31 cellular contexts compared by ENCODE assay signal in the genomic region with DNA sequence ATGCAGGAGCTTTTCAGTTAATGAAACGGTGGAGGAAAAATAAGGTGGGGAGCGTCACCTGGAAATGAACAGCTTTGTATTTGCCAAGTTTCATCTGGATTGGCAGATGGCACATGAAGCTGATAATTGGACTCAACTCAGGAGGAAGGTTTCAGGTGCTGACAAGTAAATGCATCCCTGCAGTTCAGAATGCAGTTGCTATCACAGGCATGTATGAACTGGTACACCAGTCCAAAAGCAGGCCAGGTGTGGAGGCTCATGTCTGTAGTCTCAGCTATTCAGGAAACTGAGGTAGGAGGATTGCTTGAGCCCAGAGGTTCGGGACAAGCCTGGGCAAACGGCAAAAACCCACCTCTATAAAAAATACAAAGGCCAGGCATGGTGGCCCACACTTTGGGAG. TPM values are rescaled to one million over a fixed set of nuclear protein-coding genes. Genes with fewer than 3 reads are reported as not detected.
DNase-seq lines count a peak whose midpoint lies in the region; ATAC-seq, FAIRE-seq and TF ChIP-seq lines count a peak whose summit lies in the region.
"Had no signal": no experiment of that assay in that cellular context is flagged by ENCODE, and none has a peak within 500 bp of the region (broad histone marks: within the 10 kb centered on the region; RNA-seq: fewer than 3 reads in every experiment).

No MANE protein-coding gene starts in this region.

- TF ChIP-seq CTCF in bronchial epithelial cell (IDR thresholded peaks at IDR 0.05; ENCODE audit: insufficient read depth, low read length, severe bottlenecking): no peak

- no peak overlapping the region for H3K4me3 ChIP-seq in bronchial epithelial cell (ENCODE audit: low read depth, low read length)
- H3K4me3 ChIP-seq: ascending aorta, gastroesophageal sphincter, lung, thyroid gland, uterus had no signal

- H3K4me3 Mint-ChIP-seq in naive B cell: no peak overlapping the region
- H3K4me3 Mint-ChIP-seq in T-helper 17 cell: no peak overlapping the region
- H3K4me3 Mint-ChIP-seq in activated CD4-positive, alpha-beta T cell treated with anti-CD3 and anti-CD28 coated beads, Interleukin-2, amount 10 ng/mL, durations not matched to agents 24 days and 14 days: no peak overlapping the region
- H3K4me3 Mint-ChIP-seq: activated CD4-positive, alpha-beta T cell treated with anti-CD3 and anti-CD28 coated beads for 36 hours; CD8-positive, alpha-beta T cell; dendritic cell treated with granulocyte-macrophage colony-stimulating factor and Interleukin-4, amounts not matched to agents 40 ng/mL and 50 ng/mL, for 4 days; endodermal cell; nephron progenitor cell; stimulated activated naive CD8-positive, alpha-beta T cell treated with anti-CD3 and anti-CD28 coated beads, Interleukin-15, Interleukin-2, amounts not matched to agents 100 ng/mL and 50 ng/mL, for 24 hours had no signal

- H3K27ac Mint-ChIP-seq in naive B cell (peak overlapping the region in 5 of 6 donors; percentile 8 to 93 (median 83)), T-helper 17 cell (no peak overlapping the region)
- no peak overlapping the region for H3K27ac Mint-ChIP-seq in activated CD4-positive, alpha-beta T cell treated with anti-CD3 and anti-CD28 coated beads, Interleukin-2, amount 10 ng/mL, durations not matched to agents 24 days and 14 days
- H3K27ac Mint-ChIP-seq: activated CD4-positive, alpha-beta T cell treated with anti-CD3 and anti-CD28 coated beads for 36 hours; CD8-positive, alpha-beta T cell; endodermal cell; nephron progenitor cell; stimulated activated naive CD8-positive, alpha-beta T cell treated with anti-CD3 and anti-CD28 coated beads, Interleukin-15, Interleukin-2, amounts not matched to agents 100 ng/mL and 50 ng/mL, for 24 hours had no signal

- H3K36me3 ChIP-seq in bronchial epithelial cell (ENCODE audit: control insufficient read depth, insufficient read depth, low read length): no peaks in the 10 kb centered on the region
- H3K36me3 ChIP-seq: thyroid gland, uterus had no signal

- peak; percentile 66 for DNase-seq in NCI-H1105 (lab: John Stamatoyannopoulos, UW)
- DNase-seq in NCI-H2171 treated with DMSO at 0.1 percent for 48 hours (lab: John Stamatoyannopoulos, UW): peak; percentile 99
- peak; percentile 52 for DNase-seq in bronchial epithelial cell (ENCODE audit: low read depth)
- DNase-seq in naive B cell: no peak
- DNase-seq in T-helper 17 cell: no peak
- no peak for DNase-seq in activated CD4-positive, alpha-beta T cell treated with anti-CD3 and anti-CD28 coated beads, Interleukin-2, amount 10 ng/mL, durations not matched to agents 24 days and 14 days
- DNase-seq in HUDEP-2 (lab: John Stamatoyannopoulos, UW; ENCODE audit: unreplicated experiment in 76 of 76): no peak
- DNase-seq: activated CD4-positive, alpha-beta T cell treated with anti-CD3 and anti-CD28 coated beads for 36 hours; activated CD8-positive, alpha-beta memory T cell treated with anti-CD3 and anti-CD28 coated beads for 24 hours; activated T-cell treated with anti-CD3 and anti-CD28 coated beads for 4 hours; BE2C; CD8-positive, alpha-beta T cell; central memory CD4-positive, alpha-beta T cell; endodermal cell; hypothalamus; left cardiac atrium; NCI-H1048; NCI-H187 treated with DMSO at 0.1 percent for 48 hours; NCI-H524 treated with DMSO at 0.1 percent for 48 hours; nephron progenitor cell; SHP77; thyroid gland; uterus had no signal

- ATAC-seq in naive B cell (ENCODE audit: low read depth in 2 of 2) (no peak), T-helper 17 cell (no peak)
- ATAC-seq: activated CD4-positive, alpha-beta T cell treated with anti-CD3 and anti-CD28 coated beads for 36 hours; CD8-positive, alpha-beta T cell; gastroesophageal sphincter; left cardiac atrium; Panc1 had no signal

- no peaks in the 10 kb centered on the region for H3K9me3 ChIP-seq in T-helper 17 cell (ENCODE audit: control insufficient read depth, low read length, poor library complexity, severe bottlenecking)
- H3K9me3 ChIP-seq: ascending aorta, BE2C, gastroesophageal sphincter, thyroid gland, uterus had no signal

- no peak for FAIRE-seq in bronchial epithelial cell (lab: Jason Lieb, UNC)
- FAIRE-seq: GM19239, H1 had no signal

- no peaks in the 10 kb centered on the region for H3K27me3 Mint-ChIP-seq in naive B cell
- H3K27me3 Mint-ChIP-seq in T-helper 17 cell: no peaks in the 10 kb centered on the region
- H3K27me3 Mint-ChIP-seq in activated CD4-positive, alpha-beta T cell treated with anti-CD3 and anti-CD28 coated beads, Interleukin-2, amount 10 ng/mL, durations not matched to agents 24 days and 14 days: no peaks in the 10 kb centered on the region
- H3K27me3 Mint-ChIP-seq: activated CD4-positive, alpha-beta T cell treated with anti-CD3 and anti-CD28 coated beads for 36 hours; dendritic cell treated with granulocyte-macrophage colony-stimulating factor and Interleukin-4, amounts not matched to agents 40 ng/mL and 50 ng/mL, for 4 days; stimulated activated naive CD8-positive, alpha-beta T cell treated with anti-CD3 and anti-CD28 coated beads, Interleukin-15, Interleukin-2, amounts not matched to agents 100 ng/mL and 50 ng/mL, for 24 hours had no signal

- no peaks in the 10 kb centered on the region for H3K9me3 Mint-ChIP-seq in naive B cell
- no peaks in the 10 kb centered on the region for H3K9me3 Mint-ChIP-seq in activated CD4-positive, alpha-beta T cell treated with anti-CD3 and anti-CD28 coated beads, Interleukin-2, amount 10 ng/mL, durations not matched to agents 24 days and 14 days
- H3K9me3 Mint-ChIP-seq: CD8-positive, alpha-beta T cell; dendritic cell treated with granulocyte-macrophage colony-stimulating factor and Interleukin-4, amounts not matched to agents 40 ng/mL and 50 ng/mL, for 4 days; endodermal cell; nephron progenitor cell; stimulated activated naive CD8-positive, alpha-beta T cell treated with anti-CD3 and anti-CD28 coated beads, Interleukin-15, Interleukin-2, amounts not matched to agents 100 ng/mL and 50 ng/mL, for 24 hours had no signal

- H3K36me3 Mint-ChIP-seq in naive B cell: peaks cover 7 to 13% of the 10 kb centered on the region in 2 donors
- H3K36me3 Mint-ChIP-seq in T-helper 17 cell (ENCODE audit: low read depth): no peaks in the 10 kb centered on the region
- peaks cover 18% of the 10 kb centered on the region for H3K36me3 Mint-ChIP-seq in activated CD4-positive, alpha-beta T cell treated with anti-CD3 and anti-CD28 coated beads, Interleukin-2, amount 10 ng/mL, durations not matched to agents 24 days and 14 days (ENCODE audit: low read depth)

- no peaks in the 10 kb centered on the region for H3K27me3 ChIP-seq in bronchial epithelial cell (ENCODE audit: control insufficient read depth, insufficient read depth, low read length)
- H3K27me3 ChIP-seq: ascending aorta, BE2C, gastroesophageal sphincter, thyroid gland, uterus had no signal

- H3K4me1 Mint-ChIP-seq in naive B cell: peaks cover 15 to 42% (median 32%) of the 10 kb centered on the region in 3 donors
- H3K4me1 Mint-ChIP-seq in T-helper 17 cell: peaks cover 7% of the 10 kb centered on the region
- H3K4me1 Mint-ChIP-seq in activated CD4-positive, alpha-beta T cell treated with anti-CD3 and anti-CD28 coated beads, Interleukin-2, amount 10 ng/mL, durations not matched to agents 24 days and 14 days: peaks cover 3% of the 10 kb centered on the region

- intact Hi-C loops in activated CD4-positive, alpha-beta T cell treated with anti-CD3 and anti-CD28 coated beads, Interleukin-2, amount 10 ng/mL, durations not matched to agents 24 days and 14 days (cut with micrococcal nuclease): no loop called here

RNA-seq across cellular contexts. Expression of gene DEGS1, which starts 15.5 kb away (rescaled TPM):
- total RNA-seq in bronchial epithelial cell (22.5 and 30.0 TPM in 2 replicates), T-helper 17 cell (10 to 100 TPM; 50.7 to 53.8 TPM)
- 100 to 1,000 TPM; 153 to 219 (median 172) TPM for polyA plus RNA-seq in naive B cell (ENCODE audit: low read depth in 6 of 6)
- total RNA-seq in activated CD4-positive, alpha-beta T cell treated with anti-CD3 and anti-CD28 coated beads, Interleukin-2, amount 10 ng/mL, durations not matched to agents 24 days and 14 days: 51.8 and 56.3 TPM in 2 replicates

Comparison
In these comparisons a context has a peak if more than half of its experiments do, and no peak if none do; other contexts are left out.
1. DNase-seq: peak in NCI-H1105 (single experiment), NCI-H2171 treated with DMSO at 0.1 percent for 48 hours (single experiment) and bronchial epithelial cell (single experiment); none in naive B cell (single experiment), T-helper 17 cell (0 of 3), activated CD4-positive, alpha-beta T cell treated with anti-CD3 and anti-CD28 coated beads, Interleukin-2, amount 10 ng/mL, durations not matched to agents 24 days and 14 days (single experiment) and HUDEP-2 (0 of 76).
2. H3K27ac Mint-ChIP-seq: peak in naive B cell (5 of 6); none in T-helper 17 cell (single experiment) and activated CD4-positive, alpha-beta T cell treated with anti-CD3 and anti-CD28 coated beads, Interleukin-2, amount 10 ng/mL, durations not matched to agents 24 days and 14 days (single experiment).